In the genomic region with DNA sequence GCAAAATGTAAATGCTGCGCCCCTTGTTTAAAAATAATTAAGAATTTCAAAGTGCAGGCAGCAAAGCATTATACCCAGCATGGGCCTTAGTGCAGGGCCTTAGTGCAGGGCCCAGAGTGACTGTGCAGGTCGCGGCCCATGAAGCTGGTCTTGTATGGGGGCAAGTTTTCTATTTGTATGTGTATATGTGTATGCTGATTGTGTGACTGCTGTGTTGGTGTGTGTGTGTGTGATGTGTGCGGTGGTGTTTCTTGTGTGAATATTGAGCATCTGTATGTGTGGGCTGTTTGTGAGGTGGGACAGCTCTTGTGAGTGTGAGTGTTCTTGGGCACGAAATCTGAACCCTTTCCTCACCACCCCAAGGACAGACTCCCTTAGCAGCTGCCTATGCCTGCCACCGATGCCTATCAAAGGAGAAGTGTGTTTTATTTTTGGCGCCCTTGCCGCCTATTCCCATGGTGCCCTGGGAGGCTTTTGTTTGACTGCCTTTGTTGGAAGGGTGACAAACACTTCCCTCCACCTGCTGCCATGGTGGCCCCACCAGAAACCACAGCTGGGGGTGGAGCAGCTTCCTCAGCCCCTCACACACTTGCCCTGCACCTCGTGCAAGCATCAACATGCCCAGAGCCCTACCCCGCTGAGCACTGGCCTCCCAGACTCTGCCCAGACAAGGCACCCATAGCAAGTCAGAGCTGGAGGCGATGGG, we compare ENCODE assay signal across 1 cellular context.
TF ChIP-seq lines count a peak whose summit lies in the region.

No MANE protein-coding gene starts in this region.

TF ChIP-seq in IMR-90, 13 proteins besides CTCF, POLR2A, EP300 and RAD21 (continued from another document):
- TF ChIP-seq MAZ (IDR thresholded peaks at IDR 0.05; ENCODE audit: borderline replicate concordance, low read depth, low read length) (no peak), MAFK (IDR thresholded peaks at IDR 0.05; ENCODE audit: low read depth, low read length) (no peak)
